8 cellular contexts compared by ENCODE assay signal in genomic region chr1:119646521-119647227, GRCh38. TPM values are rescaled to one million over a fixed set of nuclear protein-coding genes. Genes with fewer than 3 reads are reported as not detected.
DNase-seq lines count a peak whose midpoint lies in the region; ATAC-seq, FAIRE-seq and TF ChIP-seq lines count a peak whose summit lies in the region.

No MANE protein-coding gene starts in this region.

- DNase-seq in AG09309 (ENCODE audit: low read depth) (peak; percentile 41), HT1080 (ENCODE audit: low read depth) (peak; percentile 84), colonic mucosa (no peak), small intestine (no peak), HuH-7.5 (ENCODE audit: low spot score) (no peak)

- FAIRE-seq in small intestine (lab: Jason Lieb, UNC): no peak

- H3K27me3 ChIP-seq in colonic mucosa: no peaks in the 10 kb centered on the region
- peaks cover 10% of the 10 kb centered on the region for H3K27me3 ChIP-seq in mucosa of stomach (ENCODE audit: control insufficient read depth, insufficient read depth, low read length)
- H3K27me3 ChIP-seq in small intestine (ENCODE audit: control insufficient read depth in 2 of 2, insufficient read depth in 2 of 2, low read length in 2 of 2): no peaks in the 10 kb centered on the region

- ATAC-seq in esophagus mucosa: no peak
- ATAC-seq in GM21447 (IDR thresholded peaks at IDR 0.05; ENCODE audit: unreplicated experiment): no peak

- peak overlapping the region; percentile 72 for H3K4me3 ChIP-seq in AG09309 (ENCODE audit: control insufficient read depth, low read depth, low read length)
- H3K4me3 ChIP-seq in colonic mucosa: peak overlapping the region; percentile 64
- peak overlapping the region; percentile 68 for H3K4me3 ChIP-seq in mucosa of stomach (ENCODE audit: low read length)
- peak overlapping the region in 1 of 2 donors; percentile 89 for H3K4me3 ChIP-seq in small intestine (ENCODE audit: low read depth in 1 of 2, low read length in 2 of 2)

- H3K9ac ChIP-seq in colonic mucosa (ENCODE audit: low read depth in 2 of 2, low read length in 2 of 2): peak overlapping the region; percentile 79 to 93
- H3K9ac ChIP-seq in mucosa of stomach (ENCODE audit: low read length): peak overlapping the region; percentile 74

- H3K9me3 ChIP-seq in colonic mucosa (no peaks in the 10 kb centered on the region), mucosa of stomach (ENCODE audit: control insufficient read depth, low read length) (no peaks in the 10 kb centered on the region), small intestine (ENCODE audit: control insufficient read depth, low read depth) (no peaks in the 10 kb centered on the region)

- no peaks in the 10 kb centered on the region for H3K36me3 ChIP-seq in colonic mucosa
- no peaks in the 10 kb centered on the region for H3K36me3 ChIP-seq in mucosa of stomach (ENCODE audit: control insufficient read depth, insufficient read depth, low read length)
- no peaks in the 10 kb centered on the region for H3K36me3 ChIP-seq in small intestine (ENCODE audit: control insufficient read depth in 2 of 2, insufficient read depth in 2 of 2, low read length in 2 of 2)

- intact Hi-C loops in colonic mucosa (cut with DNase I): no loop called here

- TF ChIP-seq CTCF in AG09309 (IDR thresholded peaks at IDR 0.05; ENCODE audit: control insufficient read depth, insufficient read depth, low read depth, low read length, missing control alignments): no peak
- TF ChIP-seq CTCF in colonic mucosa (IDR thresholded peaks at IDR 0.05): no peak

- H3K4me1 ChIP-seq in colonic mucosa (no peaks in the 10 kb centered on the region), mucosa of stomach (ENCODE audit: control insufficient read depth, insufficient read depth, low read length) (peaks cover 5% of the 10 kb centered on the region), small intestine (ENCODE audit: control insufficient read depth in 2 of 2, insufficient read depth in 1 of 2, low read depth in 1 of 2, low read length in 1 of 2) (no peaks in the 10 kb centered on the region)

- 50 to 59% (median 57%) methylated on average over 15 of the region's 15 CpGs for whole genome bisulfite sequencing in small intestine, 3 donors

- peak overlapping the region; percentile 79 for H3K27ac ChIP-seq in colonic mucosa
- H3K27ac ChIP-seq in small intestine (ENCODE audit: low read depth in 1 of 2, low read length in 1 of 2): peak overlapping the region in 1 of 2 donors; percentile 41

RNA-seq across cellular contexts. Expression of gene ZNF697, which starts 1.4 kb away (rescaled TPM):
- total RNA-seq in HT1080 (2014; rRNA removed; shearing (Covaris generic)): 16.2 and 17.6 TPM in 2 replicates
- polyA plus RNA-seq in HT1080 (2015; cell fraction: cytosol; rRNA removed): 17.3 and 20.9 TPM in 2 replicates
- 27.0 and 33.5 TPM in 2 replicates for polyA plus RNA-seq in HT1080 (2015; cell fraction: nucleus; rRNA removed)
- total RNA-seq in colonic mucosa (1 to 10 TPM; 2.1 to 3.2 TPM), esophagus mucosa (1.00 TPM)
- 1 to 10 TPM; 1.3 to 1.6 (median 1.5) TPM for polyA plus RNA-seq in small intestine

Comparison
In these comparisons a context has a peak if more than half of its experiments do, and no peak if none do; other contexts are left out.
1. DNase-seq: peak in AG09309 (single experiment) and HT1080 (single experiment); none in colonic mucosa (single experiment), small intestine (single experiment) and HuH-7.5 (single experiment).